ENCODE assay signal across 1 cellular context in genomic region chr9:74887981-74888370, GRCh38.
TF ChIP-seq lines count a peak whose summit lies in the region.

No MANE protein-coding gene starts in this region.

TF ChIP-seq in HEK293, 187 proteins besides CTCF, POLR2A, EP300 and RAD21 (continued from another document):
- no peak for TF ChIP-seq WT1 (tag by site-specific recombination; IDR thresholded peaks at IDR 0.05)
- no peak for TF ChIP-seq ZNF585B (tag by site-specific recombination; IDR thresholded peaks at IDR 0.05)
TF ChIP-seq in HEK293: peak in this region for 0.
